Comparison of ENCODE assay signal across 27 cellular contexts in the genomic region with DNA sequence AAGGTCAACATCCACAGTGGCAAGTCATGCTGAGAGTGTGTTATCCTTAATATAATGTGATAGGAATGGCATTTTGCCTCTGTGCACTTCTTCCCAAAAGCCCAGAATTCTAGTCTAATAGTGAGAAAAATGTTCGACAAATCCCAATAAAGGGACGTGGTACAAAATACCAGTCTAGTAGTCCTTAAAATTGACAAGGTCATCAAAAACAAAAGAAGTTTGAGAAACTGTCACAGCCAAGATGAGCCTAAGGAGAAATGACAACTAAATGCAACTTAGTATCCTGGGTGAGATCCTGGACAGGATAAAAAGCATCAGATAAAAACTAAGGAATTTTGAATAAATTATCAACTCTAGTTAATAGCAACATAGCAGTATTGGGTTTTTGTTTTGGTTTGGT.
"Had no signal": no experiment of that assay in that cellular context is flagged by ENCODE, and none has a peak within 500 bp of the region (broad histone marks: within the 10 kb centered on the region; RNA-seq: fewer than 3 reads in every experiment).

No MANE protein-coding gene starts in this region.

- H3K27me3 ChIP-seq: stomach, suprapubic skin, testis, thyroid gland, tibial artery, tibial nerve, transverse colon, upper lobe of left lung, upper lobe of right lung, uterus, vagina had no signal

- H3K9me3 ChIP-seq: stomach, suprapubic skin, testis, thoracic aorta, thyroid gland, tibial artery, tibial nerve, transverse colon, upper lobe of left lung, upper lobe of right lung, uterus, vagina had no signal

- H3K27ac ChIP-seq: stomach, suprapubic skin, testis, thoracic aorta, thyroid gland, tibial artery, tibial nerve, transverse colon, upper lobe of left lung, upper lobe of right lung, uterus, vagina had no signal

- DNase-seq: stimulated activated CD4-positive, alpha-beta T cell treated with anti-CD3 and anti-CD28 coated beads, Interleukin-2, amount 100 ng/mL, for 48 hours; stimulated activated CD4-positive, alpha-beta T cell treated with anti-CD3 and anti-CD28 coated beads, Interleukin-4, amount 100 ng/mL, for 1 hour; stimulated activated CD4-positive, alpha-beta T cell treated with anti-CD3 and anti-CD28 coated beads, Interleukin-4, amount 100 ng/mL, for 24 hours; stimulated activated CD4-positive, alpha-beta T cell treated with anti-CD3 and anti-CD28 coated beads, Interleukin-4, amount 100 ng/mL, for 4 hours; stimulated activated CD8-positive, alpha-beta memory T cell treated with anti-CD3 and anti-CD28 coated beads, Interleukin-4, amount 100 ng/mL, for 48 hours; stimulated activated naive B cell treated with anti-CD40 and anti-IgM and Interleukin-4, amounts not matched to agents 10 μg/mL and 1 μg/mL and 100 μg/mL, for 72 hours; stimulated activated naive CD4-positive, alpha-beta T cell; stimulated activated naive CD4-positive, alpha-beta T cell treated with Interleukin-2 at 50 U/mL for 16 hours; stimulated activated naive CD8-positive, alpha-beta T cell treated with anti-CD3 and anti-CD28 coated beads, Interleukin-15, amount 100 ng/mL, for 72 hours; stimulated activated naive CD8-positive, alpha-beta T cell treated with anti-CD3 and anti-CD28 coated beads, Interleukin-15, Interleukin-2, amounts not matched to agents 100 U/mL and 50 U/mL, for 24 hours; stomach; substantia nigra; testis; thyroid gland; tibial artery; transverse colon; trophoblast cell; upper lobe of left lung; upper lobe of right lung; uterus had no signal

- H3K4me1 ChIP-seq: stomach, suprapubic skin, testis, thyroid gland, tibial artery, tibial nerve, transverse colon, upper lobe of right lung, uterus, vagina had no signal

- FAIRE-seq: urothelium cell line had no signal

- H3K4me3 ChIP-seq: stomach, suprapubic skin, testis, thoracic aorta, thyroid gland, tibial artery, tibial nerve, transverse colon, upper lobe of left lung, upper lobe of right lung, uterus, vagina had no signal

- ATAC-seq: stimulated activated effector memory CD8-positive, alpha-beta T cell treated with anti-CD3 and anti-CD28 coated beads, Interleukin-12 subunit alpha, Interleukin-12 subunit beta, amount 100 ng/mL, for 72 hours; stimulated activated memory B cell treated with anti-CD40 and anti-IgM and Interleukin-4, amounts not matched to agents 10 μg/mL and 1 μg/mL and 100 μg/mL, for 72 hours; stimulated activated naive B cell treated with anti-CD40 and anti-IgM and Interleukin-4, amounts not matched to agents 10 μg/mL and 1 μg/mL and 100 μg/mL, for 72 hours; stimulated activated naive CD8-positive, alpha-beta T cell treated with anti-CD3 and anti-CD28 coated beads, Interleukin-15, amount 100 ng/mL, for 72 hours; stimulated activated naive CD8-positive, alpha-beta T cell treated with anti-CD3 and anti-CD28 coated beads, Interleukin-15, Interleukin-2, amounts not matched to agents 100 U/mL and 50 U/mL, for 24 hours; upper lobe of right lung had no signal

- H3K36me3 ChIP-seq: stomach, suprapubic skin, thoracic aorta, thyroid gland, tibial artery, tibial nerve, transverse colon, upper lobe of left lung, upper lobe of right lung, uterus, vagina had no signal
